Comparison of ENCODE assay signal across 11 cellular contexts in genomic region chr3:172181936-172182708, GRCh38.
DNase-seq lines count a peak whose midpoint lies in the region; ATAC-seq lines count a peak whose summit lies in the region.
"Had no signal": no experiment of that assay in that cellular context is flagged by ENCODE, and none has a peak within 500 bp of the region (broad histone marks: within the 10 kb centered on the region; RNA-seq: fewer than 3 reads in every experiment).

No MANE protein-coding gene starts in this region.

- no peak overlapping the region for H2BK15ac ChIP-seq in mesenchymal stem cell (ENCODE audit: low read depth, poor library complexity, severe bottlenecking)

- H3K4me1 ChIP-seq in BLaER1 treated with 17β-estradiol and CSF1 and Interleukin-3, amounts not matched to agents 10 nM and 100 nM = peaks cover 0 to 98% (median 23%) of the 10 kb centered on the region in 10 experiments; a peak in 16 of 20 replicates
- peaks cover 10% of the 10 kb centered on the region for H3K4me1 ChIP-seq in mesenchymal stem cell (ENCODE audit: control insufficient read depth, insufficient read depth, low read depth, low read length)

- peak overlapping the region in 2 of 11 experiments; percentile 33 to 36; a peak in 5 of 22 replicates for H3K27ac ChIP-seq in BLaER1 treated with 17β-estradiol and CSF1 and Interleukin-3, amounts not matched to agents 10 nM and 100 nM
- peak overlapping the region; percentile 13 for H3K27ac ChIP-seq in mesenchymal stem cell (ENCODE audit: low read length, poor library complexity, severe bottlenecking)

- peak overlapping the region; percentile 33 to 37 for H2BK12ac ChIP-seq in mesenchymal stem cell (ENCODE audit: low read length in 2 of 2)

- H3K4me3 Mint-ChIP-seq in activated T-helper 2 cell treated with anti-CD3 and anti-CD28 coated beads, Interferon-gamma antibody, Interleukin-2, Interleukin-4, amounts not matched to agents 10 μg/mL and 5 μg/mL and 100 μg/mL, durations not matched to agents 14 hours and 24 hours and 36 hours (ENCODE audit: low read depth) = no peak overlapping the region

- no peaks in the 10 kb centered on the region for H3K27me3 ChIP-seq in BLaER1 treated with 17β-estradiol and CSF1 and Interleukin-3, amounts not matched to agents 10 nM and 100 nM
- H3K27me3 ChIP-seq in mesenchymal stem cell (ENCODE audit: control insufficient read depth in 1 of 2, insufficient read depth in 1 of 2, low read length in 2 of 2) = no peaks in the 10 kb centered on the region
- H3K27me3 ChIP-seq: thyroid gland had no signal

- H2BK120ac ChIP-seq in mesenchymal stem cell (ENCODE audit: low read depth, low read length) = no peak overlapping the region

- no peak overlapping the region for H3K4ac ChIP-seq in mesenchymal stem cell (ENCODE audit: low read depth in 1 of 2, low read length in 2 of 2)

- peaks cover 0 to 20% (median 8%) of the 10 kb centered on the region in 11 experiments; a peak in 11 of 22 replicates for H3K36me3 ChIP-seq in BLaER1 treated with 17β-estradiol and CSF1 and Interleukin-3, amounts not matched to agents 10 nM and 100 nM
- H3K36me3 ChIP-seq in mesenchymal stem cell (ENCODE audit: control insufficient read depth in 1 of 2, insufficient read depth in 2 of 2, low read depth in 1 of 2, low read length in 2 of 2) = peaks cover 6 to 14% of the 10 kb centered on the region in 2 experiments
- H3K36me3 ChIP-seq: thyroid gland had no signal

- no peak overlapping the region for H2BK5ac ChIP-seq in mesenchymal stem cell (ENCODE audit: low read depth, low read length, poor library complexity, severe bottlenecking)

- no peak overlapping the region for H3K4me3 ChIP-seq in BLaER1 treated with 17β-estradiol and CSF1 and Interleukin-3, amounts not matched to agents 10 nM and 100 nM
- no peak overlapping the region for H3K4me3 ChIP-seq in mesenchymal stem cell (ENCODE audit: insufficient read depth in 1 of 2, low read depth in 1 of 2, low read length in 2 of 2)
- H3K4me3 ChIP-seq: thyroid gland had no signal

- peaks cover 0 to 83% (median 17%) of the 10 kb centered on the region in 11 experiments; a peak in 14 of 22 replicates for H4K20me1 ChIP-seq in BLaER1 treated with 17β-estradiol and CSF1 and Interleukin-3, amounts not matched to agents 10 nM and 100 nM

- no peak for ATAC-seq in GM19455 (IDR thresholded peaks at IDR 0.05; ENCODE audit: unreplicated experiment)

- H4K91ac ChIP-seq in mesenchymal stem cell (ENCODE audit: low read length) = no peak overlapping the region

- no peak overlapping the region for H2AK5ac ChIP-seq in mesenchymal stem cell (ENCODE audit: low read length, severe bottlenecking)

- peak overlapping the region; percentile 52 to 73 for H3K18ac ChIP-seq in mesenchymal stem cell (ENCODE audit: low read depth in 1 of 2, low read length in 2 of 2)

- H3K4me1 Mint-ChIP-seq in activated T-helper 2 cell treated with anti-CD3 and anti-CD28 coated beads, Interferon-gamma antibody, Interleukin-2, Interleukin-4, amounts not matched to agents 10 μg/mL and 5 μg/mL and 100 μg/mL, durations not matched to agents 14 hours and 24 hours and 36 hours (ENCODE audit: low read depth) = peaks cover 15% of the 10 kb centered on the region

- no peak overlapping the region; a peak in 1 of 22 replicates for H3K9ac ChIP-seq in BLaER1 treated with 17β-estradiol and CSF1 and Interleukin-3, amounts not matched to agents 10 nM and 100 nM
- H3K9ac ChIP-seq in mesenchymal stem cell (ENCODE audit: low read length) = no peak overlapping the region

- H3K79me1 ChIP-seq in mesenchymal stem cell (replicated peaks; ENCODE audit: low read length, poor library complexity, severe bottlenecking) = peaks cover 4% of the 10 kb centered on the region

- no peak overlapping the region for H2AFZ ChIP-seq in mesenchymal stem cell (ENCODE audit: low read depth, low read length)

- WGBS in mesenchymal stem cell = 23% methylated on average over 7 of the region's 7 CpGs

- intact Hi-C loops in activated T-helper 2 cell treated with anti-CD3 and anti-CD28 coated beads, Interferon-gamma antibody, Interleukin-2, Interleukin-4, amounts not matched to agents 10 μg/mL and 5 μg/mL and 100 μg/mL, durations not matched to agents 14 hours and 24 hours and 36 hours (cut with micrococcal nuclease) = no loop called here

- H3K4me2 ChIP-seq in BLaER1 treated with 17β-estradiol and CSF1 and Interleukin-3, amounts not matched to agents 10 nM and 100 nM = peak overlapping the region in 10 of 11 experiments; percentile 10 to 78 (median 64); a peak in 15 of 22 replicates
- H3K4me2 ChIP-seq in mesenchymal stem cell (ENCODE audit: low read length, poor library complexity, severe bottlenecking) = peak overlapping the region; percentile 6

- H3K27me3 Mint-ChIP-seq in activated T-helper 2 cell treated with anti-CD3 and anti-CD28 coated beads, Interferon-gamma antibody, Interleukin-2, Interleukin-4, amounts not matched to agents 10 μg/mL and 5 μg/mL and 100 μg/mL, durations not matched to agents 14 hours and 24 hours and 36 hours (ENCODE audit: low read depth) = no peaks in the 10 kb centered on the region

- no peak overlapping the region for H3K27ac Mint-ChIP-seq in activated T-helper 2 cell treated with anti-CD3 and anti-CD28 coated beads, Interferon-gamma antibody, Interleukin-2, Interleukin-4, amounts not matched to agents 10 μg/mL and 5 μg/mL and 100 μg/mL, durations not matched to agents 14 hours and 24 hours and 36 hours

- peaks cover 3% of the 10 kb centered on the region for H3K36me3 Mint-ChIP-seq in activated T-helper 2 cell treated with anti-CD3 and anti-CD28 coated beads, Interferon-gamma antibody, Interleukin-2, Interleukin-4, amounts not matched to agents 10 μg/mL and 5 μg/mL and 100 μg/mL, durations not matched to agents 14 hours and 24 hours and 36 hours (ENCODE audit: low read depth)

- H3K14ac ChIP-seq in mesenchymal stem cell (ENCODE audit: low read length in 2 of 2) = no peak overlapping the region

- DNase-seq in HK-2 (ENCODE audit: unreplicated experiment) (peak; percentile 76), amniotic epithelial cell (ENCODE audit: low read depth) (peak; percentile 88), mesenchymal stem cell (peak; percentile 93), cortex of kidney (lab: John Stamatoyannopoulos, UW) (no peak)
- DNase-seq in activated T-helper 2 cell treated with anti-CD3 and anti-CD28 coated beads, Interferon-gamma antibody, Interleukin-2, Interleukin-4, amounts not matched to agents 10 μg/mL and 5 μg/mL and 100 μg/mL, durations not matched to agents 14 hours and 24 hours and 36 hours (ENCODE audit: low spot score) = no peak
- no peak for DNase-seq in activated T-cell treated with anti-CD3 and anti-CD28 coated beads, Interleukin-2, amount 50 U/mL, for 48 hours
- DNase-seq: DMS 273 treated with DMSO at 0.1 percent for 48 hours, NCI-H1694 had no signal

- no peaks in the 10 kb centered on the region for H3K9me3 Mint-ChIP-seq in activated T-helper 2 cell treated with anti-CD3 and anti-CD28 coated beads, Interferon-gamma antibody, Interleukin-2, Interleukin-4, amounts not matched to agents 10 μg/mL and 5 μg/mL and 100 μg/mL, durations not matched to agents 14 hours and 24 hours and 36 hours

- H3K23ac ChIP-seq in mesenchymal stem cell (ENCODE audit: low read length in 2 of 2) = no peak overlapping the region

- H4K8ac ChIP-seq in mesenchymal stem cell (ENCODE audit: low read length) = peak overlapping the region; percentile 7

- peaks cover 0 to 7% (median 0%) of the 10 kb centered on the region in 11 experiments; a peak in 2 of 22 replicates for H3K9me3 ChIP-seq in BLaER1 treated with 17β-estradiol and CSF1 and Interleukin-3, amounts not matched to agents 10 nM and 100 nM (replicated peaks in 1 of 11)
- H3K9me3 ChIP-seq in mesenchymal stem cell (ENCODE audit: control insufficient read depth, low read length) = no peaks in the 10 kb centered on the region
- H3K9me3 ChIP-seq: thyroid gland had no signal

Comparison
In these comparisons a context has a peak if more than half of its experiments do, and no peak if none do; other contexts are left out.
1. DNase-seq: peak in HK-2 (single experiment), amniotic epithelial cell (single experiment) and mesenchymal stem cell (single experiment); none in activated T-helper 2 cell treated with anti-CD3 and anti-CD28 coated beads, Interferon-gamma antibody, Interleukin-2, Interleukin-4, amounts not matched to agents 10 μg/mL and 5 μg/mL and 100 μg/mL, durations not matched to agents 14 hours and 24 hours and 36 hours (single experiment), cortex of kidney (single experiment) and activated T-cell treated with anti-CD3 and anti-CD28 coated beads, Interleukin-2, amount 50 U/mL, for 48 hours (0 of 2).